ENCODE assay signal across 13 cellular contexts in the genomic region with DNA sequence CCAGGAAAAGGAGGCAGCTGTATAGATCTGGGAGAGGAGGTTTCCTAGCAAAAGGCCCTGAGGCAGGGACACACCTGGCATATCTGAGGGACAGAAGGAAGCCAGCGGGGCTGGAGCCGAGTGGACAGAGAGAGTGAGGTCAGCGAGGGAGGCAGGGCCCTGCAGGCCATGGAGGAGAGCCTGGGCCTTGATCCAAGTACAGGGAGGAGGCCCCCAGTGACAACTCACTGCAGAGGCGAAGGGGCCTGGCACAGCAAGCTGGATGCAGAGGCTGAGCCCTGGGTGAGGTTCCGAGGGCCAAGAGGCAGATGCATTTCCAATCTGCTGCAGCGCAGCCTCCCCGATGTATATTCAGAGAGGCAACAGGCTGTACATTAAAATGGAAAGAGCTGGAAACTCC. TPM values are rescaled to one million over a fixed set of nuclear protein-coding genes. Genes with fewer than 3 reads are reported as not detected.
DNase-seq lines count a peak whose midpoint lies in the region; ATAC-seq and TF ChIP-seq lines count a peak whose summit lies in the region.
"Had no signal": no experiment of that assay in that cellular context is flagged by ENCODE, and none has a peak within 500 bp of the region (broad histone marks: within the 10 kb centered on the region; RNA-seq: fewer than 3 reads in every experiment).

No MANE protein-coding gene starts in this region.

- POLR2A ChIA-PET in activated CD4-positive, alpha-beta T cell treated with anti-CD3 and anti-CD28 coated beads, Interleukin-2, amount 10 ng/mL, durations not matched to agents 7 days and 5 days (lab: Charles Lee), result interaction anchor here (0.6 kb wide), 1 partner anchor 39 kb away, joined by 5 read pairs; no protein-coding TSS in a partner anchor

- in situ Hi-C loops in transverse colon (cut with MboI; ENCODE audit: low pct_ligation_motif_present in 1 of 4, low pct_unique_long_range_greater_than_20kb in 1 of 4, low sequenced_read_pairs in 3 of 4), result no loop called here
- in situ Hi-C loops in KBM-7 (cut with MboI; ENCODE audit: low pct_unique_long_range_greater_than_20kb, low sequenced_read_pairs), result no loop called here

- H3K9me3 Mint-ChIP-seq in activated CD4-positive, alpha-beta T cell treated with anti-CD3 and anti-CD28 coated beads, Interleukin-2, amount 10 ng/mL, durations not matched to agents 7 days and 5 days, result no peaks in the 10 kb centered on the region
- H3K9me3 Mint-ChIP-seq: activated T-helper 2 cell treated with anti-CD3 and anti-CD28 coated beads, Interferon-gamma antibody, Interleukin-2, Interleukin-4, amounts not matched to agents 10 μg/mL and 5 μg/mL and 100 μg/mL, durations not matched to agents 14 hours and 24 hours and 36 hours had no signal

- peaks cover 1% of the 10 kb centered on the region for H3K27me3 Mint-ChIP-seq in activated CD4-positive, alpha-beta T cell treated with anti-CD3 and anti-CD28 coated beads, Interleukin-2, amount 10 ng/mL, durations not matched to agents 7 days and 5 days

- H3K4me1 ChIP-seq in mucosa of rectum (ENCODE audit: control insufficient read depth in 2 of 2, insufficient read depth in 2 of 2, low read length in 2 of 2) (peaks cover 4 to 9% of the 10 kb centered on the region in 2 donors), transverse colon (peaks cover 11 to 24% (median 15%) of the 10 kb centered on the region in 4 donors)

- CTCF ChIA-PET in activated CD4-positive, alpha-beta T cell treated with anti-CD3 and anti-CD28 coated beads, Interleukin-2, amount 10 ng/mL, durations not matched to agents 7 days and 5 days (lab: Charles Lee), result interaction anchor here (4.2 kb wide), 1 partner anchor 13 kb away, joined by 22 read pairs; no protein-coding TSS in a partner anchor

- no peak overlapping the region for H3K4me3 Mint-ChIP-seq in activated CD4-positive, alpha-beta T cell treated with anti-CD3 and anti-CD28 coated beads, Interleukin-2, amount 10 ng/mL, durations not matched to agents 7 days and 5 days

- no peak for TF ChIP-seq CTCF in transverse colon (IDR thresholded peaks at IDR 0.05)

- intact Hi-C loops in transverse colon (cut with DNase I; ENCODE audit: low total_unique reads), result no loop called here

- H3K27me3 ChIP-seq in mucosa of rectum (ENCODE audit: control insufficient read depth in 2 of 2, insufficient read depth in 2 of 2, low read length in 2 of 2) (no peaks in the 10 kb centered on the region), transverse colon (no peaks in the 10 kb centered on the region)

- TF ChIP-seq EP300 in transverse colon (IDR thresholded peaks at IDR 0.05; ENCODE audit: low read depth), result no peak

- H3K36me3 Mint-ChIP-seq in activated CD4-positive, alpha-beta T cell treated with anti-CD3 and anti-CD28 coated beads, Interleukin-2, amount 10 ng/mL, durations not matched to agents 7 days and 5 days (ENCODE audit: low read depth), result no peaks in the 10 kb centered on the region

- H3K4me1 Mint-ChIP-seq in activated CD4-positive, alpha-beta T cell treated with anti-CD3 and anti-CD28 coated beads, Interleukin-2, amount 10 ng/mL, durations not matched to agents 7 days and 5 days, result peaks cover 19% of the 10 kb centered on the region

- no peaks in the 10 kb centered on the region for H3K36me3 ChIP-seq in mucosa of rectum (ENCODE audit: control insufficient read depth in 2 of 2, insufficient read depth in 2 of 2, low read length in 2 of 2)
- H3K36me3 ChIP-seq in transverse colon, result no peaks in the 10 kb centered on the region

- DNase-seq in activated CD4-positive, alpha-beta T cell treated with anti-CD3 and anti-CD28 coated beads, Interleukin-2, amount 10 ng/mL, durations not matched to agents 7 days and 5 days, result no peak
- no peak for DNase-seq in activated CD4-positive, alpha-beta T cell treated with anti-CD3 and anti-CD28 coated beads for 48 hours
- no peak for DNase-seq in transverse colon
- DNase-seq in KBM-7, result no peak
- DNase-seq in stimulated activated CD4-positive, alpha-beta T cell treated with anti-CD3 and anti-CD28 coated beads, Interleukin-4, amount 100 ng/mL, for 1 hour, result no peak
- DNase-seq: NCI-H1417 had no signal

- H3K9me3 ChIP-seq in mucosa of rectum (ENCODE audit: control insufficient read depth in 2 of 2, low read length in 2 of 2) (no peaks in the 10 kb centered on the region), transverse colon (no peaks in the 10 kb centered on the region)
- H3K9me3 ChIP-seq: A549 had no signal

- ATAC-seq in esophagus mucosa (peak; percentile 34), HG02970 (IDR thresholded peaks at IDR 0.05; ENCODE audit: low FRiP score, unreplicated experiment) (no peak)
- ATAC-seq: A549, HCT116, Panc1 had no signal

- H3K4me3 ChIP-seq in mucosa of rectum (ENCODE audit: low read length in 2 of 2), result no peak overlapping the region
- H3K4me3 ChIP-seq in transverse colon, result no peak overlapping the region
- H3K4me3 ChIP-seq: A549 had no signal

- 58% methylated on average over 7 of the region's 7 CpGs; no CpG with 5 or more reads in 1 of the 2 donors for WGBS in transverse colon (ENCODE audit: low coverage in 1 of 2), 2 donors

- no peak for TF ChIP-seq POLR2A in transverse colon (IDR thresholded peaks at IDR 0.05)

- peak overlapping the region; percentile 16 to 58 for H3K27ac ChIP-seq in mucosa of rectum (ENCODE audit: low read depth in 2 of 2, low read length in 2 of 2)
- peak overlapping the region; percentile 75 to 89 (median 84) for H3K27ac ChIP-seq in transverse colon
- H3K27ac ChIP-seq: A549 had no signal

- H3K27ac Mint-ChIP-seq in activated CD4-positive, alpha-beta T cell treated with anti-CD3 and anti-CD28 coated beads, Interleukin-2, amount 10 ng/mL, durations not matched to agents 7 days and 5 days, result peak overlapping the region; percentile 46
- H3K27ac Mint-ChIP-seq: activated T-helper 2 cell treated with anti-CD3 and anti-CD28 coated beads, Interferon-gamma antibody, Interleukin-2, Interleukin-4, amounts not matched to agents 10 μg/mL and 5 μg/mL and 100 μg/mL, durations not matched to agents 14 hours and 24 hours and 36 hours had no signal

- H3K9ac ChIP-seq in mucosa of rectum (ENCODE audit: low read depth in 1 of 2, low read length in 2 of 2), result no peak overlapping the region

RNA-seq across cellular contexts. Expression of a gene that starts 10.5 kb away (rescaled TPM):
- total RNA-seq in activated CD4-positive, alpha-beta T cell treated with anti-CD3 and anti-CD28 coated beads, Interleukin-2, amount 10 ng/mL, durations not matched to agents 7 days and 5 days, result 10 to 100 TPM; 56.0 to 60.5 TPM
- total RNA-seq in esophagus mucosa (5.6 TPM), transverse colon (10 to 100 TPM; 14.5 to 42.6 (median 22.1) TPM)

RNA-seq across cellular contexts. Expression of a gene that starts 38.7 kb away (rescaled TPM):
- 1 to 10 TPM; 1.1 to 1.2 TPM for total RNA-seq in activated CD4-positive, alpha-beta T cell treated with anti-CD3 and anti-CD28 coated beads, Interleukin-2, amount 10 ng/mL, durations not matched to agents 7 days and 5 days
- total RNA-seq in esophagus mucosa (0.44 TPM), transverse colon (10 to 100 TPM in 1 of 4 donors, 1 to 10 TPM in 2, under 1 TPM in 1; 0.75 to 27.9 (median 1.8) TPM)
